ENCODE assay signal across 33 cellular contexts in genomic region chr14:32847867-32848266, GRCh38.
"Had no signal": no experiment of that assay in that cellular context is flagged by ENCODE, and none has a peak within 500 bp of the region (broad histone marks: within the 10 kb centered on the region; RNA-seq: fewer than 3 reads in every experiment).

No MANE protein-coding gene starts in this region.

- FAIRE-seq: astrocyte, TTC549 had no signal

- H3K4me1 ChIP-seq: adrenal gland, body of pancreas, breast epithelium had no signal

- H3K36me3 ChIP-seq: adrenal gland, brain microvascular endothelial cell, breast epithelium had no signal

- H3K27ac ChIP-seq: adrenal gland, body of pancreas, breast epithelium, VCaP had no signal

- DNase-seq: activated B cell treated with CpG ODN at 0.5 μM for 24 hours; activated CD4-positive, alpha-beta memory T cell treated with anti-CD3 and anti-CD28 coated beads for 36 hours; activated CD4-positive, alpha-beta T cell treated with anti-CD3 and anti-CD28 coated beads for 4 hours; activated CD4-positive, alpha-beta T cell treated with anti-CD3 and anti-CD28 coated beads, Interleukin-2, amount 10 ng/mL, durations not matched to agents 24 days and 14 days; activated CD4-positive, alpha-beta T cell treated with anti-CD3 and anti-CD28 coated beads, Interleukin-2, amount 50 U/mL, for 1 hour; activated CD4-positive, alpha-beta T cell treated with anti-CD3 and anti-CD28 coated beads, Interleukin-2, amount 50 U/mL, for 4 hours; activated CD4-positive, CD25-positive, alpha-beta regulatory T cell treated with anti-CD3 and anti-CD28 coated beads, Interleukin-2, amount 50 U/mL, for 72 hours; activated CD8-positive, alpha-beta memory T cell treated with anti-CD3 and anti-CD28 coated beads, Interleukin-2, amount 50 U/mL, for 4 hours; activated CD8-positive, alpha-beta T cell treated with anti-CD3 and anti-CD28 coated beads for 36 hours; activated effector memory CD4-positive, alpha-beta T cell treated with anti-CD3 and anti-CD28 coated beads, Interleukin-2, amount 50 U/mL, for 16 hours; activated gamma-delta T cell treated with Interleukin-2 at 50 U/mL for 16 hours; activated naive CD4-positive, alpha-beta T cell; activated naive CD4-positive, alpha-beta T cell treated with anti-CD3 and anti-CD28 coated beads for 36 hours; activated naive CD4-positive, alpha-beta T cell treated with anti-CD3 and anti-CD28 coated beads, Interleukin-2, amount 50 U/mL, for 16 hours; activated naive CD8-positive, alpha-beta T cell treated with anti-CD3 and anti-CD28 coated beads for 36 hours; activated T-cell treated with anti-CD3 and anti-CD28 coated beads for 4 hours; activated T-cell treated with anti-CD3 and anti-CD28 coated beads, Interleukin-2, amount 50 U/mL, for 1 hour; activated T-cell treated with anti-CD3 and anti-CD28 coated beads, Interleukin-2, amount 50 U/mL, for 4 hours; activated T-cell treated with anti-CD3 and anti-CD28 coated beads, Interleukin-2, amount 50 U/mL, for 72 hours; adrenal gland; amniotic stem cell; aorta; body of pancreas; brain microvascular endothelial cell; central memory CD4-positive, alpha-beta T cell; T-helper 2 cell; T-helper 9 cell had no signal

- H3K27me3 ChIP-seq: adrenal gland, body of pancreas, brain microvascular endothelial cell, breast epithelium had no signal

- H3K4me3 ChIP-seq: adrenal gland, body of pancreas, breast epithelium had no signal

- H3K9me3 ChIP-seq: adrenal gland, body of pancreas, breast epithelium had no signal

- ATAC-seq: activated CD8-positive, alpha-beta T cell treated with anti-CD3 and anti-CD28 coated beads for 36 hours; activated naive CD4-positive, alpha-beta T cell treated with anti-CD3 and anti-CD28 coated beads, Interleukin-2, amount 50 U/mL, for 72 hours; activated T-cell treated with anti-CD3 and anti-CD28 coated beads, Interleukin-2, amount 50 U/mL, for 4 hours; activated T-cell treated with anti-CD3 and anti-CD28 coated beads, Interleukin-2, amount 50 U/mL, for 72 hours; activated T-helper 17 cell treated with anti-CD3 and anti-CD28 coated beads, Interleukin-2, amount 50 U/mL, for 72 hours; body of pancreas had no signal
